8 cellular contexts compared by ENCODE assay signal in the genomic region with DNA sequence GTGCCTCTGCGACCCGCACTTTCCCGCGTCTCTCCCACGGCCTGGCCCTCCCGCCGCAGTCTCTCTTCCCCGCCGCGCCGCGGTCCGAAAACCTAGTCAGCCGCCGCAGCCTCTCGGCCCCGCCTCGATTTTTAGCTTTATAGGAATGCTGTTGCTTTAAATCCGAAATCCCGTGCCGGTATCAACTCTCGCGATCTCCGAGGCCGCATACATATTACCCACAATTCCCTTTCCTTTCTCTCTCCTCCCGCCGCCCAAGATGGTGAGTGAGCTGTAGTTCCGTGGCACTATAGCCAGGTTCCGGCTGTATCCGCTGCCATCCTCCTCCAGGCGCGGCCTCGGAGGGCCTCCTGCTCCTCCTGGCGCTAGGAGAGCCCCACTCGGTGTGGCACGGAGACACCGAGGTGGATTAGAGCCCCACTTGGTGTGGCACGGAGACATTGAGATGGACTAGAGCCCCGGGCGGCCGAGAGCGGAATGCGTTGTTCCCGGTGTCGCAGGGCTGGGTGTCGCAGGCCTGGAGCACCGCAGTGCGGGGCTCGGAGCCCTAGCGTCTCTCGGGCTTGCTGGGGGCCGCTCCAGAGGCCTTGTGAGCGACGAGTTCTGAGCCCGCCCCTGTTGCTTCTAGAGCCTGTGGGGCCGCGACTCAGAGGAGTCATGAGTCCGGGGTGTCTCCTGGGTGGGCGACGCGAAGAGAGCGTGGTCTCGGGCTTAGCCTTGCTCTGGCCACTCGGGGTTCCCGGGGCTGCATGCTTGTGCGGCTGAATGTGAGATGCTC. TPM values are rescaled to one million over a fixed set of nuclear protein-coding genes. Genes with fewer than 3 reads are reported as not detected.
DNase-seq lines count a peak whose midpoint lies in the region; ATAC-seq and TF ChIP-seq lines count a peak whose summit lies in the region.

Gene MED22 (minus strand): TSS at position 147 of the 778 bp plus-strand sequence. CDS start 1,469 bp downstream, outside the sequence.
Gene RPL7A (plus strand): TSS at position 234 of the 778 bp plus-strand sequence. CDS start 26 bp downstream, at position 260.

- H3K4me3 ChIP-seq in GM23338, result peak within 1 kb of the TSS; percentile 98
- peak within 1 kb of the TSS; percentile 100 for H3K4me3 ChIP-seq in fibroblast of pulmonary artery (replicated peaks; ENCODE audit: low read depth, low read length)

- no peak for TF ChIP-seq CTCF in GM23338 (conservative IDR thresholded peaks at IDR 0.05; ENCODE audit: low read depth in 2 of 2)
- TF ChIP-seq CTCF in fibroblast of pulmonary artery (IDR thresholded peaks at IDR 0.05; ENCODE audit: low read length, missing control alignments), result no peak
- no peak for TF ChIP-seq CTCF in nephron (IDR thresholded peaks at IDR 0.05; ENCODE audit: unreplicated experiment in 3 of 3)

- H3K27ac Mint-ChIP-seq in GM23338 (peak within 1 kb of the TSS; percentile 100), nephron (peak within 1 kb of the TSS; percentile 95 to 96 (median 96))

- peaks cover 60% of the 10 kb centered on the region for H3F3A ChIP-seq in GM23338 (replicated peaks; ENCODE audit: low read depth)

- H3K27me3 ChIP-seq in GM23338 (ENCODE audit: insufficient read depth), result no peaks in the 10 kb centered on the region

- ATAC-seq in GM23338, result peak; percentile 62
- peak; percentile 73 for ATAC-seq in stimulated activated naive CD8-positive, alpha-beta T cell treated with anti-CD3 and anti-CD28 coated beads, Interleukin-15, Interleukin-2, amounts not matched to agents 100 U/mL and 50 U/mL, for 24 hours

- peaks cover 20% of the 10 kb centered on the region for H3K4me1 ChIP-seq in GM23338 (ENCODE audit: insufficient read depth)

- peaks cover 43% of the 10 kb centered on the region for H3K79me2 ChIP-seq in GM23338 (replicated peaks; ENCODE audit: insufficient read depth)

- H3K4me3 Mint-ChIP-seq in GM23338 (peak within 1 kb of the TSS; percentile 94), nephron (peak within 1 kb of the TSS; percentile 94 to 99 (median 99))

- peaks cover 23% of the 10 kb centered on the region for H3K4me1 Mint-ChIP-seq in GM23338
- H3K4me1 Mint-ChIP-seq in nephron, result peaks cover 27% of the 10 kb centered on the region

- no peak within 1 kb of the TSS for H2AFZ ChIP-seq in GM23338

- DNase-seq in DMS79 treated with DMSO at 0.1 percent for 48 hours (lab: John Stamatoyannopoulos, UW) (peak; percentile 94), GM23338 (ENCODE audit: low spot score) (peak; percentile 99), M059J (ENCODE audit: low read depth) (peak; percentile 96), fibroblast of pulmonary artery (ENCODE audit: low read depth) (peak; percentile 98)
- peak; percentile 84 for DNase-seq in activated T-helper 9 cell treated with anti-CD3 and anti-CD28 coated beads, Interleukin-2, amount 50 U/mL, for 16 hours (ENCODE audit: low read depth)
- DNase-seq in stimulated activated naive CD8-positive, alpha-beta T cell treated with anti-CD3 and anti-CD28 coated beads, Interleukin-15, Interleukin-2, amounts not matched to agents 100 U/mL and 50 U/mL, for 24 hours, result peak; percentile 91

- no peaks in the 10 kb centered on the region; the same call in 1 of the 3 replicates for H3K9me3 Mint-ChIP-seq in GM23338
- H3K9me3 Mint-ChIP-seq in nephron, result no peaks in the 10 kb centered on the region

- H3K4me2 ChIP-seq in GM23338, result peak within 1 kb of the TSS; percentile 99

- H3K27me3 Mint-ChIP-seq in GM23338 (ENCODE audit: insufficient read depth, low read depth, poor library complexity), result peaks cover 25% of the 10 kb centered on the region
- H3K27me3 Mint-ChIP-seq in nephron (ENCODE audit: low read depth), result no peaks in the 10 kb centered on the region

- no peaks in the 10 kb centered on the region for H3K9me2 ChIP-seq in GM23338 (ENCODE audit: insufficient read depth)

- TF ChIP-seq POLR2A in Raji (IDR thresholded peaks at IDR 0.05; ENCODE audit: insufficient read depth, low read depth, low read length), result peak; percentile 98

- H3K36me3 Mint-ChIP-seq in GM23338 (ENCODE audit: low read depth), result peaks cover 89% of the 10 kb centered on the region
- peaks cover 50% of the 10 kb centered on the region for H3K36me3 Mint-ChIP-seq in nephron (ENCODE audit: low read depth)

- H3K36me3 ChIP-seq in GM23338 (ENCODE audit: insufficient read depth), result peaks cover 46% of the 10 kb centered on the region

- H3K27ac ChIP-seq in GM23338 (ENCODE audit: low read depth), result peak within 1 kb of the TSS; percentile 96

- peaks cover 56% of the 10 kb centered on the region for H4K20me1 ChIP-seq in GM23338 (replicated peaks; ENCODE audit: insufficient read depth)

TF ChIP-seq in GM23338, 12 proteins besides CTCF, POLR2A, EP300 and RAD21:
- TF ChIP-seq ETS1 (IDR thresholded peaks at IDR 0.05), result peak; percentile 72; the same call in 1 of the 2 replicates
- TF ChIP-seq, protein P1, sequence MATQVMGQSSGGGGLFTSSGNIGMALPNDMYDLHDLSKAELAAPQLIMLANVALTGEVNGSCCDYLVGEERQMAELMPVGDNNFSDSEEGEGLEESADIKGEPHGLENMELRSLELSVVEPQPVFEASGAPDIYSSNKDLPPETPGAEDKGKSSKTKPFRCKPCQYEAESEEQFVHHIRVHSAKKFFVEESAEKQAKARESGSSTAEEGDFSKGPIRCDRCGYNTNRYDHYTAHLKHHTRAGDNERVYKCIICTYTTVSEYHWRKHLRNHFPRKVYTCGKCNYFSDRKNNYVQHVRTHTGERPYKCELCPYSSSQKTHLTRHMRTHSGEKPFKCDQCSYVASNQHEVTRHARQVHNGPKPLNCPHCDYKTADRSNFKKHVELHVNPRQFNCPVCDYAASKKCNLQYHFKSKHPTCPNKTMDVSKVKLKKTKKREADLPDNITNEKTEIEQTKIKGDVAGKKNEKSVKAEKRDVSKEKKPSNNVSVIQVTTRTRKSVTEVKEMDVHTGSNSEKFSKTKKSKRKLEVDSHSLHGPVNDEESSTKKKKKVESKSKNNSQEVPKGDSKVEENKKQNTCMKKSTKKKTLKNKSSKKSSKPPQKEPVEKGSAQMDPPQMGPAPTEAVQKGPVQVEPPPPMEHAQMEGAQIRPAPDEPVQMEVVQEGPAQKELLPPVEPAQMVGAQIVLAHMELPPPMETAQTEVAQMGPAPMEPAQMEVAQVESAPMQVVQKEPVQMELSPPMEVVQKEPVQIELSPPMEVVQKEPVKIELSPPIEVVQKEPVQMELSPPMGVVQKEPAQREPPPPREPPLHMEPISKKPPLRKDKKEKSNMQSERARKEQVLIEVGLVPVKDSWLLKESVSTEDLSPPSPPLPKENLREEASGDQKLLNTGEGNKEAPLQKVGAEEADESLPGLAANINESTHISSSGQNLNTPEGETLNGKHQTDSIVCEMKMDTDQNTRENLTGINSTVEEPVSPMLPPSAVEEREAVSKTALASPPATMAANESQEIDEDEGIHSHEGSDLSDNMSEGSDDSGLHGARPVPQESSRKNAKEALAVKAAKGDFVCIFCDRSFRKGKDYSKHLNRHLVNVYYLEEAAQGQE (IDR thresholded peaks at IDR 0.05; ENCODE audit: unreplicated experiment), result peak; percentile 43
- no peak for TF ChIP-seq STAT1 (IDR thresholded peaks at IDR 0.05; ENCODE audit: unreplicated experiment)
- TF ChIP-seq POLR2AphosphoS5 (IDR thresholded peaks at IDR 0.05; ENCODE audit: low read depth), result peak; percentile 99

RNA-seq across cellular contexts. Expression of gene MED22, which starts in this region (rescaled TPM):
- 79.2 and 85.7 TPM in 2 replicates for total RNA-seq in GM23338 (2014; rRNA removed; shearing (Covaris generic))
- polyA plus RNA-seq in GM23338 (2016; fragmentation: Nextera tagmentation; extraction: Ambion mirVana), result 20.4 and 20.9 TPM in 2 replicates
- 27.8 and 38.9 TPM in 2 replicates for total RNA-seq in M059J (2014; rRNA removed; shearing (Covaris generic))

RNA-seq across cellular contexts. Expression of gene RPL7A, which starts in this region (rescaled TPM):
- 2,020 and 2,188 TPM in 2 replicates for total RNA-seq in GM23338 (2014; rRNA removed; shearing (Covaris generic))
- polyA plus RNA-seq in GM23338 (2016; fragmentation: Nextera tagmentation; extraction: Ambion mirVana), result 1,644 and 1,788 TPM in 2 replicates
- total RNA-seq in M059J (2014; rRNA removed; shearing (Covaris generic)), result 1,496 and 1,702 TPM in 2 replicates

Comparison
In these comparisons a context has a peak if more than half of its experiments do, and no peak if none do; other contexts are left out.
1. Peak in every context shown above with its lines: DNase-seq, ATAC-seq, H3K4me3 ChIP-seq and H3K27ac ChIP-seq.